In the genomic region with DNA sequence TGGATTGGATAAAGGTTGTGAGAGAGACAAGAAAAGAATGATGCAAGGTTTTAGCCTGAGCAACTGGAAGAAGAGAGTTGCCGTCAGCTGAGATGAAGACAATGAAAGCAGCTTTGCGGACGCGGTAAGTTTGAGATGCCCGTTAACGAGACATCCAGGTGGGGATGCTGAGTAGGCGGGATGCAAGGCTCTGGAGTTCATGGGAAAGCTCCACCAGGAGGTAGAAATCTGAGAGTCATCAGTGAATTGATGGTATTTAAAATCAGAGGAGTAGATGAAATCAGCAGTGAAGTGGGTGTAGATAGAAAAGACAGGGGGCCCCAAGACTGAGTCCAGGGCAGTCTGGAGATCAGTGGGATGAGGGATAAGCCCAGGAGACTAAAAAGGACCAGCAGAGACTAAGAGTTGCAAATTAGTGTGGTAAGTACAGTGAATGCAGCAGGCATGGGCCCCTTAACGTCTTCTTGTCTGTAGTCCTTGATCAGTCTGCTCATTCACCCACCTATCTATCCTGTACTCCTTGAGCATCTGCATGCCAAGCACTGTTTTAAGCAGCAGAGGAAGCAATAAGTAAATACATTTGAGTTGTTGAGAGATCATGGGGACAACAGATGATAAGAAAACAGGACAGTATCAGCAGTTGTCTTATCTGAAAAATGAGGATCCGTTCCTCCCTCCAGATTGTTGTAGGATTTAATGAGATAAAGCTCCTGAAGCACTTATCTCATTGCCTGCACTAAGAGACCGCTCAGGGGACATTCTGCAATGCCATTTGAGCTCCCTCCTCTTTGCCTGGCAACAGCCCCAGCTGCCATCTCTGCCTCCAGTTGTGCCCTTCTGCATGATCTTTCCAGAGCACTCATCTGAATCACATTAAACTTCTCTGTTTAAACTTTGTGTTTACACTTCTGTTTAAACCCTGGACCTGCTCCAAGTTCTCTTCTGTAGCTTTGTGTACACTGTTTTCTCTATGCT, we compare ENCODE assay signal across 11 cellular contexts.
DNase-seq lines count a peak whose midpoint lies in the region; ATAC-seq and TF ChIP-seq lines count a peak whose summit lies in the region.
"Had no signal": no experiment of that assay in that cellular context is flagged by ENCODE, and none has a peak within 500 bp of the region (broad histone marks: within the 10 kb centered on the region; RNA-seq: fewer than 3 reads in every experiment).

No MANE protein-coding gene starts in this region.

- no peak overlapping the region for H3K4me3 Mint-ChIP-seq in nephron progenitor cell

- in situ Hi-C loops in G401 (cut with HindIII; ENCODE audit: low sequenced_read_pairs), result no loop called here

- TF ChIP-seq CTCF in nephron progenitor cell (IDR thresholded peaks at IDR 0.05), result no peak

- ATAC-seq in HG02840 (IDR thresholded peaks at IDR 0.05; ENCODE audit: low FRiP score, unreplicated experiment), result no peak

- CTCF ChIA-PET in HEK293T (lab: Yijun Ruan, JAX), result interaction anchor here (0.5 to 1.2 kb wide), 2 partner anchors 14 to 78 kb away, joined by 3 read pairs; no protein-coding TSS in a partner anchor

- POLR2A ChIA-PET in HEK293T (lab: Yijun Ruan, JAX), result no interaction called here

- H3K4me1 Mint-ChIP-seq in nephron progenitor cell, result peaks cover 8% of the 10 kb centered on the region

- peaks cover 16% of the 10 kb centered on the region for H3K27me3 Mint-ChIP-seq in nephron progenitor cell (ENCODE audit: low read depth, poor library complexity)

- peaks cover 12% of the 10 kb centered on the region for H3K36me3 Mint-ChIP-seq in nephron progenitor cell (ENCODE audit: low read depth)

- DNase-seq in H4 (ENCODE audit: low spot score) (peak; percentile 53), NCI-H2196 treated with DMSO at 0.1 percent for 48 hours (lab: John Stamatoyannopoulos, UW; ENCODE audit: unreplicated experiment) (peak; percentile 50), astrocyte of the hippocampus (ENCODE audit: low read depth, low spot score) (peak; percentile 48), nephron progenitor cell (no peak), G401 (ENCODE audit: low spot score) (no peak), HEK293T (ENCODE audit: extremely low spot score) (no peak)
- no peak for DNase-seq in activated T-cell treated with anti-CD3 and anti-CD28 coated beads, Interleukin-2, amount 50 U/mL, for 48 hours
- DNase-seq: activated gamma-delta T cell, NCI-H526, upper lobe of left lung had no signal

- H3K9me3 Mint-ChIP-seq in nephron progenitor cell, result no peaks in the 10 kb centered on the region

- peak overlapping the region; percentile 16 for H3K27ac Mint-ChIP-seq in nephron progenitor cell

TF ChIP-seq in HEK293T, 16 proteins besides CTCF, POLR2A, EP300 and RAD21:
- TF ChIP-seq FOXM1 (IDR thresholded peaks at IDR 0.05; ENCODE audit: borderline replicate concordance) (no peak), LEF1 (IDR thresholded peaks at IDR 0.05; ENCODE audit: borderline replicate concordance) (no peak), FOXK2 (IDR thresholded peaks at IDR 0.05) (no peak), FOXA1 (IDR thresholded peaks at IDR 0.05) (no peak)

Comparison
In these comparisons a context has a peak if more than half of its experiments do, and no peak if none do; other contexts are left out.
1. DNase-seq: peak in H4 (single experiment), NCI-H2196 treated with DMSO at 0.1 percent for 48 hours (single experiment) and astrocyte of the hippocampus (single experiment); none in nephron progenitor cell (single experiment), activated T-cell treated with anti-CD3 and anti-CD28 coated beads, Interleukin-2, amount 50 U/mL, for 48 hours (0 of 2), G401 (single experiment) and HEK293T (single experiment).